7 cellular contexts compared by ENCODE assay signal in genomic region chr7:5495581-5496375, GRCh38. TPM values are rescaled to one million over a fixed set of nuclear protein-coding genes. Genes with fewer than 3 reads are reported as not detected.
DNase-seq lines count a peak whose midpoint lies in the region; ATAC-seq and TF ChIP-seq lines count a peak whose summit lies in the region.

No MANE protein-coding gene starts in this region.

- intact Hi-C loops in breast epithelium (cut with DNase I; ENCODE audit: low total_unique reads): loop anchor here (2.0 to 10.0 kb wide), 2 partner anchors 31 to 169 kb away; no protein-coding TSS in a partner anchor

- peak in 1 of 2 donors; percentile 53 for TF ChIP-seq EP300 in tibial nerve (IDR thresholded peaks at IDR 0.05)

- peak; percentile 59 for DNase-seq in NCI-H2107 treated with DMSO at 0.1 percent for 48 hours (lab: John Stamatoyannopoulos, UW; ENCODE audit: unreplicated experiment)
- DNase-seq in breast epithelium (ENCODE audit: low spot score in 2 of 2): peak; percentile 92 to 93
- peak; percentile 85 for DNase-seq in medulla oblongata (ENCODE audit: extremely low spot score)
- DNase-seq in tibial nerve (ENCODE audit: low spot score in 2 of 2): no peak
- no peak for DNase-seq in NCI-H1105 (lab: John Stamatoyannopoulos, UW)
- DNase-seq in 8988T: no peak

- H3K36me3 ChIP-seq in breast epithelium: no peaks in the 10 kb centered on the region
- H3K36me3 ChIP-seq in tibial nerve: peaks cover 0 to 27% (median 9%) of the 10 kb centered on the region in 3 donors

- WGBS in tibial nerve, 2 donors: 78 to 79% methylated on average over 23 to 32 of the region's 35 CpGs

- no peak for ATAC-seq in HG03342 (IDR thresholded peaks at IDR 0.05; ENCODE audit: unreplicated experiment)

- no peaks in the 10 kb centered on the region for H3K27me3 ChIP-seq in breast epithelium
- no peaks in the 10 kb centered on the region for H3K27me3 ChIP-seq in tibial nerve

- no peak for TF ChIP-seq POLR2A in breast epithelium (IDR thresholded peaks at IDR 0.05)
- TF ChIP-seq POLR2A in tibial nerve (IDR thresholded peaks at IDR 0.05): no peak

- peak overlapping the region; percentile 66 to 75 for H3K27ac ChIP-seq in breast epithelium
- peak overlapping the region in 3 of 4 donors; percentile 28 to 79 (median 64) for H3K27ac ChIP-seq in tibial nerve

- H3K4me1 ChIP-seq in breast epithelium (peaks cover 7 to 14% of the 10 kb centered on the region in 2 donors), tibial nerve (peaks cover 0 to 36% (median 6%) of the 10 kb centered on the region in 4 donors)

- peak overlapping the region in 2 of 3 donors; percentile 31 to 40 for H3K4me3 ChIP-seq in breast epithelium
- H3K4me3 ChIP-seq in tibial nerve: no peak overlapping the region

- no peak for TF ChIP-seq CTCF in breast epithelium (IDR thresholded peaks at IDR 0.05)
- TF ChIP-seq CTCF in tibial nerve (IDR thresholded peaks at IDR 0.05): no peak

- H3K9me3 ChIP-seq in breast epithelium (no peaks in the 10 kb centered on the region), tibial nerve (no peaks in the 10 kb centered on the region)

RNA-seq across cellular contexts. Expression of gene FBXL18, which starts 17.8 kb away (rescaled TPM):
- total RNA-seq in breast epithelium: 1 to 10 TPM; 3.7 to 4.6 (median 4.0) TPM
- total RNA-seq in tibial nerve: 10 to 100 TPM in 1 of 4 donors, 1 to 10 TPM in 3; 7.0 to 10.5 (median 8.2) TPM

RNA-seq across cellular contexts. Expression of gene ACTB, which starts 34.6 kb away (rescaled TPM):
- total RNA-seq in breast epithelium: 1,000 to 10,000 TPM; 1,501 to 2,393 (median 1,834) TPM
- total RNA-seq in tibial nerve: 1,000 to 10,000 TPM; 2,341 to 3,557 (median 2,894) TPM

Comparison
In these comparisons a context has a peak if more than half of its experiments do, and no peak if none do; other contexts are left out.
1. DNase-seq: peak in NCI-H2107 treated with DMSO at 0.1 percent for 48 hours (single experiment), breast epithelium (2 of 2) and medulla oblongata (single experiment); none in tibial nerve (0 of 2), NCI-H1105 (single experiment) and 8988T (single experiment).
2. H3K4me3 ChIP-seq: peak in breast epithelium (2 of 3); none in tibial nerve (0 of 4).